Comparison of ENCODE assay signal across 1 cellular context in the genomic region with DNA sequence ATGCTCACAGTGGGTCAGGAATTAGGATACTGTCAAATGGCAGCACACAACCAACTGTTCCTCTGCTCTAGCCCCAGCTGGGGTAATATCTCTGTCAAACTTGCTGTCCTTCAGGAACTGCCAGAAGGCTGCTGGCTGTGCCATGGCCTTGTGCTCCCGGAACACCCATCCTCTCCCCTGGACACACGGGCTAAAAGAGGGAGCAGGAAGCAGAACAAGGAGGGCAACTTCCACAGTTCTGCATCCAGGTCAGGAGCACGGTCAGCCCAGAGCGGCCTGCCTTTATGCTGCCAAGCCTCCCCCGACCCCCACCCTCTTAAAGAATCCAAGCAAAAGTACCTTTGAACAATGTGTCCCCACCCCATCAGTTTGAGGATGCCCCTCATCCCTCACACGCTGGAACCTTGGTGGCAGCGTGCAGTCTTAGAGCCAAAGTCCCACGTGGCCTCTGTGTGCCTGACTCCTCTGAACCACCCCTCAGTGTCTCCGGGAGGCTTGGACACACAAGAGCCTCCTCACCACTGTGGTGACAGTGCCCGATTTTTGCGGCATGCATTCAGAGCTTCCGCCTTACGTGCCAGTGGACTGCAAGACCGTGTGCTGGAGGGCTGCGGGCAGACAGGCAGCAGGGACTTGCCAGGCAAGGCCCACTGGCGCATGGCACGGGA.
TF ChIP-seq lines count a peak whose summit lies in the region.

No MANE protein-coding gene starts in this region.

TF ChIP-seq in IMR-90, 13 proteins besides CTCF, POLR2A, EP300 and RAD21:
- TF ChIP-seq NFE2L2 (IDR thresholded peaks at IDR 0.05; ENCODE audit: low read depth, low read length), result no peak
- no peak for TF ChIP-seq MAZ (IDR thresholded peaks at IDR 0.05; ENCODE audit: borderline replicate concordance, low read depth, low read length)
- no peak for TF ChIP-seq FOS (IDR thresholded peaks at IDR 0.05; ENCODE audit: low read depth, low read length)
- no peak for TF ChIP-seq CEBPB (IDR thresholded peaks at IDR 0.05; ENCODE audit: low read depth, low read length)
- no peak for TF ChIP-seq SMC3 (IDR thresholded peaks at IDR 0.05; ENCODE audit: low read depth, low read length)
- no peak for TF ChIP-seq USF2 (IDR thresholded peaks at IDR 0.05; ENCODE audit: low read depth, low read length)
- TF ChIP-seq RCOR1 (IDR thresholded peaks at IDR 0.05; ENCODE audit: insufficient replicate concordance, low read length), result no peak
- no peak for TF ChIP-seq CHD1 (IDR thresholded peaks at IDR 0.05; ENCODE audit: low read depth, low read length)
- TF ChIP-seq RFX5 (IDR thresholded peaks at IDR 0.05; ENCODE audit: low read depth, low read length), result no peak
- TF ChIP-seq MXI1 (IDR thresholded peaks at IDR 0.05; ENCODE audit: borderline replicate concordance, low read depth, low read length), result no peak
- TF ChIP-seq BHLHE40 (IDR thresholded peaks at IDR 0.05; ENCODE audit: low read depth, low read length), result no peak
- TF ChIP-seq MAFK (IDR thresholded peaks at IDR 0.05; ENCODE audit: low read depth, low read length), result no peak
- TF ChIP-seq, protein P1, sequence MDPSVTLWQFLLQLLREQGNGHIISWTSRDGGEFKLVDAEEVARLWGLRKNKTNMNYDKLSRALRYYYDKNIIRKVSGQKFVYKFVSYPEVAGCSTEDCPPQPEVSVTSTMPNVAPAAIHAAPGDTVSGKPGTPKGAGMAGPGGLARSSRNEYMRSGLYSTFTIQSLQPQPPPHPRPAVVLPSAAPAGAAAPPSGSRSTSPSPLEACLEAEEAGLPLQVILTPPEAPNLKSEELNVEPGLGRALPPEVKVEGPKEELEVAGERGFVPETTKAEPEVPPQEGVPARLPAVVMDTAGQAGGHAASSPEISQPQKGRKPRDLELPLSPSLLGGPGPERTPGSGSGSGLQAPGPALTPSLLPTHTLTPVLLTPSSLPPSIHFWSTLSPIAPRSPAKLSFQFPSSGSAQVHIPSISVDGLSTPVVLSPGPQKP (IDR thresholded peaks at IDR 0.05; ENCODE audit: borderline replicate concordance, low read depth, low read length), result no peak
